Comparison of ENCODE assay signal across 8 cellular contexts in the genomic region with DNA sequence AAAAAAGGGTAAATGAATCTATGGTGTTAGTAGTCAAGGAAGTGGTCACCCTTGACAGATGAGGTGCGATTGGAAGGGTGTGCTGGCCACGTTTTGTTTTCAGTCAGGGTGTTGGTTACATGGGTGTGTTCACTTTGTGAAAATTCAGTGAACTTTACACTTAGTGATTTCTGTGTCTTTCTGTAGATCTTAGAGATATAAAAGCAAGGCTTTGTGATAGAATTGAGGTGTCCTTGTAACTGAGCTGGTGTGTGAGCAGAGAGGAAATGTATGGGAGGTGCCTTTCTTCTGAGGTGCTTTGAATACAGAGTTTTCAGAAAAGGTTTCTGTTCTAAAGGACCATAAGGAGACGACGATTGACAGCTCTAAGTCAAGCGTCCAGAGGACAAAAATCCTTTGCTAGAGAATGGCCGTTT.
DNase-seq lines count a peak whose midpoint lies in the region; ATAC-seq and TF ChIP-seq lines count a peak whose summit lies in the region.

No MANE protein-coding gene starts in this region.

- peak overlapping the region; percentile 74 for H3K4me3 Mint-ChIP-seq in activated naive CD8-positive, alpha-beta T cell treated with anti-CD3 and anti-CD28 coated beads, Interleukin-2, amount 10 ng/mL, durations not matched to agents 7 days and 5 days
- no peak overlapping the region for H3K4me3 Mint-ChIP-seq in mesothelial cell of epicardium
- no peak overlapping the region for H3K4me3 Mint-ChIP-seq in endothelial cell (ENCODE audit: unreplicated experiment)

- POLR2A ChIA-PET in activated naive CD8-positive, alpha-beta T cell treated with anti-CD3 and anti-CD28 coated beads, Interleukin-2, amount 10 ng/mL, durations not matched to agents 7 days and 5 days (lab: Charles Lee) = interaction anchor here (1.0 to 1.5 kb wide), 5 partner anchors 8 to 91 kb away, joined by 3 to 10 read pairs (median 6); partner anchors contain the start of gene SAMD3

- H3K4me1 ChIP-seq in thymus (ENCODE audit: control insufficient read depth, insufficient read depth, low read length) = no peaks in the 10 kb centered on the region

- no peak for TF ChIP-seq CTCF in mesothelial cell of epicardium (IDR thresholded peaks at IDR 0.05; ENCODE audit: unreplicated experiment)
- no peak for TF ChIP-seq CTCF in endothelial cell (IDR thresholded peaks at IDR 0.05; ENCODE audit: unreplicated experiment)

- H3K4me3 ChIP-seq in thymus (ENCODE audit: low read length) = no peak overlapping the region

- H3K4me1 Mint-ChIP-seq in activated naive CD8-positive, alpha-beta T cell treated with anti-CD3 and anti-CD28 coated beads, Interleukin-2, amount 10 ng/mL, durations not matched to agents 7 days and 5 days = peaks cover 51% of the 10 kb centered on the region
- H3K4me1 Mint-ChIP-seq in mesothelial cell of epicardium (no peaks in the 10 kb centered on the region), endothelial cell (ENCODE audit: unreplicated experiment) (peaks cover 19% of the 10 kb centered on the region)

- ATAC-seq in HG03439 (IDR thresholded peaks at IDR 0.05; ENCODE audit: unreplicated experiment) = peak; percentile 69
- ATAC-seq in activated naive CD8-positive, alpha-beta T cell treated with anti-CD3 and anti-CD28 coated beads, Interleukin-2, amount 10 ng/mL, durations not matched to agents 7 days and 5 days (ENCODE audit: low read depth) = peak; percentile 92

- no peaks in the 10 kb centered on the region for H3K9me3 Mint-ChIP-seq in activated naive CD8-positive, alpha-beta T cell treated with anti-CD3 and anti-CD28 coated beads, Interleukin-2, amount 10 ng/mL, durations not matched to agents 7 days and 5 days
- H3K9me3 Mint-ChIP-seq in mesothelial cell of epicardium = no peaks in the 10 kb centered on the region
- H3K9me3 Mint-ChIP-seq in endothelial cell (ENCODE audit: unreplicated experiment) = no peaks in the 10 kb centered on the region

- no peaks in the 10 kb centered on the region for H3K9me3 ChIP-seq in thymus (ENCODE audit: control insufficient read depth)

- no peaks in the 10 kb centered on the region for H3K36me3 ChIP-seq in thymus (ENCODE audit: control insufficient read depth, insufficient read depth)

- H3K27me3 Mint-ChIP-seq in activated naive CD8-positive, alpha-beta T cell treated with anti-CD3 and anti-CD28 coated beads, Interleukin-2, amount 10 ng/mL, durations not matched to agents 7 days and 5 days = no peaks in the 10 kb centered on the region
- H3K27me3 Mint-ChIP-seq in mesothelial cell of epicardium (ENCODE audit: low read depth) = no peaks in the 10 kb centered on the region
- no peaks in the 10 kb centered on the region for H3K27me3 Mint-ChIP-seq in endothelial cell (ENCODE audit: unreplicated experiment)

- H3K36me3 Mint-ChIP-seq in activated naive CD8-positive, alpha-beta T cell treated with anti-CD3 and anti-CD28 coated beads, Interleukin-2, amount 10 ng/mL, durations not matched to agents 7 days and 5 days = peaks cover 52% of the 10 kb centered on the region
- peaks cover 22% of the 10 kb centered on the region for H3K36me3 Mint-ChIP-seq in mesothelial cell of epicardium
- H3K36me3 Mint-ChIP-seq in endothelial cell (ENCODE audit: low read depth, unreplicated experiment) = peaks cover 14% of the 10 kb centered on the region

- H3K27ac Mint-ChIP-seq in activated naive CD8-positive, alpha-beta T cell treated with anti-CD3 and anti-CD28 coated beads, Interleukin-2, amount 10 ng/mL, durations not matched to agents 7 days and 5 days = peak overlapping the region; percentile 94
- H3K27ac Mint-ChIP-seq in mesothelial cell of epicardium (no peak overlapping the region), endothelial cell (ENCODE audit: unreplicated experiment) (no peak overlapping the region)

- DNase-seq in activated gamma-delta T cell treated with Interleukin-2 at 50 U/mL for 16 hours = peak; percentile 53
- no peak for DNase-seq in activated gamma-delta T cell (lab: John Stamatoyannopoulos, UW)
- peak; percentile 41 for DNase-seq in activated naive CD8-positive, alpha-beta T cell treated with anti-CD3 and anti-CD28 coated beads, Interleukin-2, amount 10 ng/mL, durations not matched to agents 7 days and 5 days
- no peak for DNase-seq in H4 (ENCODE audit: low spot score)
- no peak for DNase-seq in mesothelial cell of epicardium (ENCODE audit: low spot score in 2 of 2, unreplicated experiment in 2 of 2)
- DNase-seq in endothelial cell (ENCODE audit: low spot score) = no peak

- no peaks in the 10 kb centered on the region for H3K27me3 ChIP-seq in thymus (ENCODE audit: control insufficient read depth, insufficient read depth)

- peak overlapping the region; percentile 70 for H3K27ac ChIP-seq in thymus (ENCODE audit: low read depth)

- WGBS in thymus = 69% methylated on average over 6 of the region's 6 CpGs

Comparison
In these comparisons a context has a peak if more than half of its experiments do, and no peak if none do; other contexts are left out.
1. DNase-seq: peak in activated gamma-delta T cell treated with Interleukin-2 at 50 U/mL for 16 hours (single experiment) and activated naive CD8-positive, alpha-beta T cell treated with anti-CD3 and anti-CD28 coated beads, Interleukin-2, amount 10 ng/mL, durations not matched to agents 7 days and 5 days (single experiment); none in activated gamma-delta T cell (single experiment), H4 (single experiment), mesothelial cell of epicardium (0 of 2) and endothelial cell (single experiment).